8 cellular contexts compared by ENCODE assay signal in genomic region chr1:193103759-193104495, GRCh38. TPM values are rescaled to one million over a fixed set of nuclear protein-coding genes. Genes with fewer than 3 reads are reported as not detected.
DNase-seq lines count a peak whose midpoint lies in the region; ATAC-seq and TF ChIP-seq lines count a peak whose summit lies in the region.

No MANE protein-coding gene starts in this region.

- no peak for TF ChIP-seq CTCF in AG09309 (IDR thresholded peaks at IDR 0.05; ENCODE audit: control insufficient read depth, insufficient read depth, low read depth, low read length, missing control alignments)
- TF ChIP-seq CTCF in MCF 10A (IDR thresholded peaks at IDR 0.05; ENCODE audit: unreplicated experiment): no peak
- no peak for TF ChIP-seq CTCF in mesothelial cell of epicardium (IDR thresholded peaks at IDR 0.05; ENCODE audit: unreplicated experiment)
- no peak for TF ChIP-seq CTCF in GM20000 (IDR thresholded peaks at IDR 0.05; ENCODE audit: extremely low read depth, missing control alignments)

- ATAC-seq in HG03108 (IDR thresholded peaks at IDR 0.05; ENCODE audit: unreplicated experiment) (peak; percentile 0), HG02623 (IDR thresholded peaks at IDR 0.05; ENCODE audit: unreplicated experiment) (no peak)

- intact Hi-C loops in MCF 10A (cut with micrococcal nuclease): no loop called here

- BruUV-seq in MCF 10A (replicated peaks; lab: Mats Ljungman, UMichigan): no TSS peak

- H3K9me3 Mint-ChIP-seq in MCF 10A (ENCODE audit: unreplicated experiment) (no peaks in the 10 kb centered on the region), mesothelial cell of epicardium (no peaks in the 10 kb centered on the region)

- H3K4me3 ChIP-seq in AG09309 (ENCODE audit: control insufficient read depth, low read depth, low read length): peak overlapping the region; percentile 59

- H3K36me3 Mint-ChIP-seq in MCF 10A (ENCODE audit: insufficient read depth, unreplicated experiment) (peaks cover 28% of the 10 kb centered on the region), mesothelial cell of epicardium (no peaks in the 10 kb centered on the region)

- POLR2A ChIA-PET in MCF 10A (lab: Yijun Ruan, JAX): interaction anchor here (0.6 to 14.1 kb wide), 21 partner anchors 10 to 574 kb away, joined by 3 to 302 read pairs (median 10); partner anchors contain the start of genes CDC73, RO60 and UCHL5

- CTCF ChIA-PET in MCF 10A (lab: Yijun Ruan, JAX): interaction anchor here (0.7 to 9.2 kb wide), 11 partner anchors 9 to 1217 kb away, joined by 3 to 114 read pairs (median 4); partner anchors contain the start of genes CDC73 and UCHL5

- DNase-seq in AG09309 (ENCODE audit: low read depth) (no peak), MCF 10A (ENCODE audit: unreplicated experiment) (peak; percentile 11), mesothelial cell of epicardium (ENCODE audit: low spot score in 2 of 2, unreplicated experiment in 2 of 2) (no peak), kidney tubule cell (ENCODE audit: low spot score) (no peak), NCI-H82 treated with DMSO at 0.1 percent for 48 hours (lab: John Stamatoyannopoulos, UW; ENCODE audit: unreplicated experiment) (no peak), GM20000 (ENCODE audit: low spot score) (no peak)

- H3K4me3 Mint-ChIP-seq in MCF 10A (ENCODE audit: unreplicated experiment): peak overlapping the region; percentile 91
- peak overlapping the region; percentile 85 for H3K4me3 Mint-ChIP-seq in mesothelial cell of epicardium

- H3K4me1 Mint-ChIP-seq in MCF 10A (ENCODE audit: insufficient read depth, unreplicated experiment) (peaks cover 18% of the 10 kb centered on the region), mesothelial cell of epicardium (peaks cover 17% of the 10 kb centered on the region)

- no peaks in the 10 kb centered on the region for H3K27me3 Mint-ChIP-seq in MCF 10A (ENCODE audit: insufficient read depth, unreplicated experiment)
- no peaks in the 10 kb centered on the region for H3K27me3 Mint-ChIP-seq in mesothelial cell of epicardium (ENCODE audit: low read depth)

- peak overlapping the region; percentile 89 for H3K27ac Mint-ChIP-seq in MCF 10A (ENCODE audit: low read depth, unreplicated experiment)
- peak overlapping the region; percentile 85 for H3K27ac Mint-ChIP-seq in mesothelial cell of epicardium

RNA-seq across cellular contexts. Expression of gene GLRX2, which starts 1.3 kb away (rescaled TPM):
- total RNA-seq in MCF 10A (2022): 59.8 and 74.2 TPM in 2 replicates
- total RNA-seq in mesothelial cell of epicardium: 8.9 to 10.4 TPM (median 10.3 TPM) in 3 replicates

RNA-seq across cellular contexts. Expression of gene CDC73, which starts 17.9 kb away (rescaled TPM):
- total RNA-seq in MCF 10A (2022) (79.8 and 85.8 TPM in 2 replicates), mesothelial cell of epicardium (67.3 to 71.1 TPM (median 70.2 TPM) in 3 replicates)

RNA-seq across cellular contexts. Expression of gene RO60, which starts 44.5 kb away (rescaled TPM):
- total RNA-seq in MCF 10A (2022): 128 and 135 TPM in 2 replicates
- 103 to 107 TPM (median 104 TPM) in 3 replicates for total RNA-seq in mesothelial cell of epicardium

RNA-seq across cellular contexts. Expression of gene UCHL5, which starts 44.8 kb away (rescaled TPM):
- total RNA-seq in MCF 10A (2022) (79.2 and 94.4 TPM in 2 replicates), mesothelial cell of epicardium (27.1 to 29.7 TPM (median 29.0 TPM) in 3 replicates)
